1 cellular context compared by ENCODE assay signal in genomic region chr2:200353873-200354272, GRCh38.
TF ChIP-seq lines count a peak whose summit lies in the region.

No MANE protein-coding gene starts in this region.

TF ChIP-seq in IMR-90, 13 proteins besides CTCF, POLR2A, EP300 and RAD21 (continued from another document):
- TF ChIP-seq CEBPB (IDR thresholded peaks at IDR 0.05; ENCODE audit: low read depth, low read length) (no peak), CHD1 (IDR thresholded peaks at IDR 0.05; ENCODE audit: low read depth, low read length) (no peak), FOS (IDR thresholded peaks at IDR 0.05; ENCODE audit: low read depth, low read length) (no peak), RCOR1 (IDR thresholded peaks at IDR 0.05; ENCODE audit: insufficient replicate concordance, low read length) (no peak), MXI1 (IDR thresholded peaks at IDR 0.05; ENCODE audit: borderline replicate concordance, low read depth, low read length) (no peak), ELK1 (IDR thresholded peaks at IDR 0.05; ENCODE audit: borderline replicate concordance, low read depth, low read length) (no peak), USF2 (IDR thresholded peaks at IDR 0.05; ENCODE audit: low read depth, low read length) (no peak), BHLHE40 (IDR thresholded peaks at IDR 0.05; ENCODE audit: low read depth, low read length) (no peak)
